Comparison of ENCODE assay signal across 5 cellular contexts in genomic region chr21:37283191-37283710, GRCh38. TPM values are rescaled to one million over a fixed set of nuclear protein-coding genes. Genes with fewer than 3 reads are reported as not detected.
DNase-seq lines count a peak whose midpoint lies in the region; ATAC-seq and TF ChIP-seq lines count a peak whose summit lies in the region.
"Not testable (repeated sequence)": the region's sequence is repeated elsewhere in the genome, so short reads cannot be mapped to it uniquely, and the experiment has no call there.

No MANE protein-coding gene starts in this region.

- not testable (repeated sequence) for TF ChIP-seq POLR2A in testis (IDR thresholded peaks at IDR 0.05)

- not testable (repeated sequence) for H3K36me3 Mint-ChIP-seq in osteocyte (ENCODE audit: unreplicated experiment); type B pancreatic cell

- ATAC-seq in left lobe of liver: not testable (repeated sequence)

- not testable (repeated sequence) for TF ChIP-seq CTCF in right atrium auricular region (IDR thresholded peaks at IDR 0.05); osteocyte (IDR thresholded peaks at IDR 0.05); testis (IDR thresholded peaks at IDR 0.05); type B pancreatic cell (conservative IDR thresholded peaks at IDR 0.05)

- not testable (repeated sequence) for H3K27me3 ChIP-seq in right atrium auricular region, testis

- intact Hi-C loops in testis (cut with DNase I; ENCODE audit: low total_unique reads): not testable (repeated sequence)

- H3K4me3 ChIP-seq in right atrium auricular region: not testable (repeated sequence)
- peak overlapping the region; percentile 18 to 41 for H3K4me3 ChIP-seq in testis

- DNase-seq in right atrium auricular region (ENCODE audit: low spot score) (peak; percentile 1), left lobe of liver (ENCODE audit: low spot score) (peak; percentile 28), osteocyte (ENCODE audit: extremely low spot score, unreplicated experiment) (peak; percentile 73), type B pancreatic cell (ENCODE audit: extremely low spot score, unreplicated experiment) (peak; percentile 43)
- not testable (repeated sequence) for DNase-seq in testis

- H3K4me1 ChIP-seq in right atrium auricular region, testis: not testable (repeated sequence)

- not testable (repeated sequence) for H3K9me3 ChIP-seq in right atrium auricular region, testis

- not testable (repeated sequence) for H3K4me1 Mint-ChIP-seq in osteocyte (ENCODE audit: unreplicated experiment); type B pancreatic cell (ENCODE audit: unreplicated experiment)

- H3K27ac Mint-ChIP-seq in osteocyte (ENCODE audit: unreplicated experiment); type B pancreatic cell: not testable (repeated sequence)

- H3K4me3 Mint-ChIP-seq in osteocyte (ENCODE audit: unreplicated experiment); type B pancreatic cell: not testable (repeated sequence)

- H3K27ac ChIP-seq in right atrium auricular region: not testable (repeated sequence)
- H3K27ac ChIP-seq in testis: peak overlapping the region in 1 of 2 donors; percentile 31

- H3K36me3 ChIP-seq in right atrium auricular region; testis (ENCODE audit: low read depth, missing control alignments): not testable (repeated sequence)

- not testable (repeated sequence) for H3K9me3 Mint-ChIP-seq in osteocyte (ENCODE audit: unreplicated experiment); type B pancreatic cell

- not testable (repeated sequence) for H3K27me3 Mint-ChIP-seq in osteocyte (ENCODE audit: unreplicated experiment)
- H3K27me3 Mint-ChIP-seq in type B pancreatic cell: peaks cover 11% of the 10 kb centered on the region

- 83 to 89% methylated on average over 6 to 35 of the region's 38 CpGs for WGBS in testis, 2 donors

RNA-seq across cellular contexts. Expression of gene VPS26C, which starts 16.1 kb away (rescaled TPM):
- total RNA-seq in right atrium auricular region (10 to 100 TPM; 45.2 to 53.8 TPM), left lobe of liver (27.7 TPM), osteocyte (50.0 and 51.6 TPM in 2 replicates), testis (10 to 100 TPM; 46.5 to 48.1 TPM), type B pancreatic cell (ENCODE audit: low replicate concordance) (33.5 and 37.9 TPM in 2 replicates)
- polyA plus RNA-seq in testis (ENCODE audit: insufficient read depth, low read depth, low replicate concordance): 25.3 TPM
